In the genomic region with DNA sequence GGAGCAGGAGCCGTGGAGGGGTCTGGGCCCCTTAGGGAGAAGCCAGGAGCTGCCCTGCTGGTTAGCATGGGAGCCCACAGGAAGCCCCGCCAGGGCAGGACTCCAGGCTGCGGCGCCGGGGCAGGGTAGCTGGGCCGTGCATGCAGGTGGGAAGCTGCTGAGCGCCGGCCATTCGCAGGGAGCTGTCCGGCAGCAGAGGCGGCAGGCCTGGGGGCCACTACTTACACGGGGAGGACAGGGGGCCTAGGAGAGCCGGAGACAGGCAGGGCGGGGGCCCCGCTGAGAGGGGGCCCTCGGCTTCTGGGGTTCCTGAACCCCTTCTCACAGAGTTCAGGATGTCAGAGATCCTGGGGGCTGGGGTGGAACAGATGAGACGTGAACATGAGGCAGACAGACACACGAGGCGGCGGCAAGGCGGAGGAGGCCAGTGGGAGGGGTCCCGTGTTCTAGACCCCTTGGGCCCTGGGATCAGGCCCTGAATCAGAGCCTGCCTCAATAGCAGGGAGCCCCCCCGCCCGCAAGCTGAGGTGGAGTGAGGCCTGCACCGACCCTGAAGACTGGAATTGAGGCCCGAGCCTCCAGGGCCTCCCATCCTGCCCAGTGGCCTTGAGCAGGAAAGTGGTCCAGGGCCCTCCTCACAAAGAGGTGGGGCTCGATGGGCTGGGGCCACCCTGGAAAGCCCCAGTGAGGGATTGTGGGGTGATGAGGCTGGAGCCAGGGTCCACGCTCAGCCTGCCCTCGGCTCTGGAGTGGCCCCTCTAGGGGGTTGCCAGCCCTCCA, we compare ENCODE assay signal across 2 cellular contexts.
TF ChIP-seq lines count a peak whose summit lies in the region.

No MANE protein-coding gene starts in this region.

TF ChIP-seq in HEK293, 187 proteins besides CTCF, POLR2A, EP300 and RAD21:
- TF ChIP-seq OSR2 (tag by site-specific recombination; IDR thresholded peaks at IDR 0.05): no peak
- TF ChIP-seq ZNF707 (tag by site-specific recombination; IDR thresholded peaks at IDR 0.05): no peak
- no peak for TF ChIP-seq YY2 (tag by site-specific recombination; IDR thresholded peaks at IDR 0.05)
- no peak for TF ChIP-seq ZNF146 (tag by site-specific recombination; IDR thresholded peaks at IDR 0.05)
- TF ChIP-seq, protein P1, sequence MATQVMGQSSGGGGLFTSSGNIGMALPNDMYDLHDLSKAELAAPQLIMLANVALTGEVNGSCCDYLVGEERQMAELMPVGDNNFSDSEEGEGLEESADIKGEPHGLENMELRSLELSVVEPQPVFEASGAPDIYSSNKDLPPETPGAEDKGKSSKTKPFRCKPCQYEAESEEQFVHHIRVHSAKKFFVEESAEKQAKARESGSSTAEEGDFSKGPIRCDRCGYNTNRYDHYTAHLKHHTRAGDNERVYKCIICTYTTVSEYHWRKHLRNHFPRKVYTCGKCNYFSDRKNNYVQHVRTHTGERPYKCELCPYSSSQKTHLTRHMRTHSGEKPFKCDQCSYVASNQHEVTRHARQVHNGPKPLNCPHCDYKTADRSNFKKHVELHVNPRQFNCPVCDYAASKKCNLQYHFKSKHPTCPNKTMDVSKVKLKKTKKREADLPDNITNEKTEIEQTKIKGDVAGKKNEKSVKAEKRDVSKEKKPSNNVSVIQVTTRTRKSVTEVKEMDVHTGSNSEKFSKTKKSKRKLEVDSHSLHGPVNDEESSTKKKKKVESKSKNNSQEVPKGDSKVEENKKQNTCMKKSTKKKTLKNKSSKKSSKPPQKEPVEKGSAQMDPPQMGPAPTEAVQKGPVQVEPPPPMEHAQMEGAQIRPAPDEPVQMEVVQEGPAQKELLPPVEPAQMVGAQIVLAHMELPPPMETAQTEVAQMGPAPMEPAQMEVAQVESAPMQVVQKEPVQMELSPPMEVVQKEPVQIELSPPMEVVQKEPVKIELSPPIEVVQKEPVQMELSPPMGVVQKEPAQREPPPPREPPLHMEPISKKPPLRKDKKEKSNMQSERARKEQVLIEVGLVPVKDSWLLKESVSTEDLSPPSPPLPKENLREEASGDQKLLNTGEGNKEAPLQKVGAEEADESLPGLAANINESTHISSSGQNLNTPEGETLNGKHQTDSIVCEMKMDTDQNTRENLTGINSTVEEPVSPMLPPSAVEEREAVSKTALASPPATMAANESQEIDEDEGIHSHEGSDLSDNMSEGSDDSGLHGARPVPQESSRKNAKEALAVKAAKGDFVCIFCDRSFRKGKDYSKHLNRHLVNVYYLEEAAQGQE (tag by site-specific recombination; IDR thresholded peaks at IDR 0.05): peak; percentile 47; the same call in 1 of the 2 replicates
- no peak for TF ChIP-seq ZNF324 (tag by site-specific recombination; IDR thresholded peaks at IDR 0.05)
TF ChIP-seq in HEK293: peak in this region for 1.

TF ChIP-seq in H1, 55 proteins besides CTCF, POLR2A, EP300 and RAD21:
- TF ChIP-seq TAF1 (IDR thresholded peaks at IDR 0.05; ENCODE audit: low read depth, low read length): no peak
- no peak for TF ChIP-seq EZH2 (IDR thresholded peaks at IDR 0.05; ENCODE audit: low read depth, low read length, severe bottlenecking)
- TF ChIP-seq, protein P2, sequence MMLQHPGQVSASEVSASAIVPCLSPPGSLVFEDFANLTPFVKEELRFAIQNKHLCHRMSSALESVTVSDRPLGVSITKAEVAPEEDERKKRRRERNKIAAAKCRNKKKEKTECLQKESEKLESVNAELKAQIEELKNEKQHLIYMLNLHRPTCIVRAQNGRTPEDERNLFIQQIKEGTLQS (IDR thresholded peaks at IDR 0.05; ENCODE audit: insufficient read depth, low read depth, low read length): no peak
- TF ChIP-seq SP2 (IDR thresholded peaks at IDR 0.05; ENCODE audit: low read length): no peak
- no peak for TF ChIP-seq JUND (IDR thresholded peaks at IDR 0.05; ENCODE audit: low read length)
- TF ChIP-seq SP1 (IDR thresholded peaks at IDR 0.05; ENCODE audit: low read depth, low read length): no peak
- no peak for TF ChIP-seq GABPA (IDR thresholded peaks at IDR 0.05; ENCODE audit: borderline replicate concordance, insufficient read depth, low read length)
- TF ChIP-seq NANOG (IDR thresholded peaks at IDR 0.05; ENCODE audit: insufficient read depth, low read depth, low read length, poor library complexity, severe bottlenecking): no peak
- no peak for TF ChIP-seq BACH1 (IDR thresholded peaks at IDR 0.05; ENCODE audit: low read length)
- no peak for TF ChIP-seq SIN3A (conservative IDR thresholded peaks at IDR 0.05 in 1 of 2, IDR thresholded peaks at IDR 0.05 in 1 of 2; ENCODE audit: low read depth in 1 of 2, low read length in 2 of 2)
- TF ChIP-seq EGR1 (IDR thresholded peaks at IDR 0.05; ENCODE audit: borderline replicate concordance, low read depth, low read length): no peak
- no peak for TF ChIP-seq HDAC6 (IDR thresholded peaks at IDR 0.05; ENCODE audit: low read depth, low read length)
- no peak for TF ChIP-seq PHF8 (conservative IDR thresholded peaks at IDR 0.05; ENCODE audit: low read depth, low read length)
- TF ChIP-seq CTBP2 (IDR thresholded peaks at IDR 0.05; ENCODE audit: borderline replicate concordance, insufficient read depth, insufficient read length, low read length): no peak
